ENCODE assay signal across 9 cellular contexts in genomic region chr6:113920663-113921267, GRCh38. TPM values are rescaled to one million over a fixed set of nuclear protein-coding genes. Genes with fewer than 3 reads are reported as not detected.
DNase-seq lines count a peak whose midpoint lies in the region; ATAC-seq lines count a peak whose summit lies in the region.
"Had no signal": no experiment of that assay in that cellular context is flagged by ENCODE, and none has a peak within 500 bp of the region (broad histone marks: within the 10 kb centered on the region; RNA-seq: fewer than 3 reads in every experiment).

No MANE protein-coding gene starts in this region.

- ATAC-seq in GM19043 (IDR thresholded peaks at IDR 0.05; ENCODE audit: low read depth, unreplicated experiment) (peak; percentile 88), HG02759 (IDR thresholded peaks at IDR 0.05; ENCODE audit: unreplicated experiment) (peak; percentile 80)
- ATAC-seq in effector memory CD8-positive, alpha-beta T cell (replicated peaks): no peak

- peak overlapping the region; percentile 1 for H2AFZ ChIP-seq in neuron (ENCODE audit: low read depth, low read length)

- H3K4me3 ChIP-seq in neuron (ENCODE audit: low read length): no peak overlapping the region
- H3K4me3 ChIP-seq: dorsolateral prefrontal cortex had no signal

- H3K9me3 Mint-ChIP-seq in effector memory CD8-positive, alpha-beta T cell: no peaks in the 10 kb centered on the region

- peaks cover 7 to 14% of the 10 kb centered on the region in 2 donors for H3K4me1 Mint-ChIP-seq in effector memory CD8-positive, alpha-beta T cell (ENCODE audit: low read depth in 2 of 2)

- H3K4me3 Mint-ChIP-seq in effector memory CD8-positive, alpha-beta T cell: peak overlapping the region in 1 of 2 donors; percentile 19

- H3K36me3 Mint-ChIP-seq in effector memory CD8-positive, alpha-beta T cell (ENCODE audit: insufficient read depth): no peaks in the 10 kb centered on the region

- peak overlapping the region in 1 of 2 donors; percentile 20 for H3K27ac Mint-ChIP-seq in effector memory CD8-positive, alpha-beta T cell

- H3K27me3 ChIP-seq in neuron (ENCODE audit: insufficient read depth, low read length): no peaks in the 10 kb centered on the region
- H3K27me3 ChIP-seq: dorsolateral prefrontal cortex had no signal

- H3K36me3 ChIP-seq in neuron (ENCODE audit: insufficient read depth, low read length): no peaks in the 10 kb centered on the region

- no peaks in the 10 kb centered on the region for H3K4me1 ChIP-seq in neuron (ENCODE audit: insufficient read depth, low read length)

- no peaks in the 10 kb centered on the region for H3K9me3 ChIP-seq in neuron (ENCODE audit: low read length)

- no peaks in the 10 kb centered on the region for H3K27me3 Mint-ChIP-seq in effector memory CD8-positive, alpha-beta T cell

- DNase-seq in NAMALWA (ENCODE audit: low spot score) (peak; percentile 16), mucosa of gallbladder (ENCODE audit: low spot score) (no peak), NCI-H1048 (lab: John Stamatoyannopoulos, UW) (no peak)
- no peak for DNase-seq in effector memory CD8-positive, alpha-beta T cell
- DNase-seq: dorsolateral prefrontal cortex, NCI-H446 treated with DMSO at 0.1 percent for 48 hours had no signal

RNA-seq across cellular contexts. Expression of gene HDAC2, which starts 50.2 kb away (rescaled TPM):
- total RNA-seq in mucosa of gallbladder: 64.5 TPM
